7 cellular contexts compared by ENCODE assay signal in genomic region chr12:14769462-14769836, GRCh38. TPM values are rescaled to one million over a fixed set of nuclear protein-coding genes. Genes with fewer than 3 reads are reported as not detected.
DNase-seq lines count a peak whose midpoint lies in the region; ATAC-seq, FAIRE-seq and TF ChIP-seq lines count a peak whose summit lies in the region.

No MANE protein-coding gene starts in this region.

- H3K9me3 ChIP-seq in pancreas = no peaks in the 10 kb centered on the region

- peaks cover 12% of the 10 kb centered on the region for H3K9me3 Mint-ChIP-seq in HFFc6
- H3K9me3 Mint-ChIP-seq in T-helper 2 cell treated with Interferon-gamma antibody and Interleukin-4, amounts not matched to agents 5 μg/mL and 100 μg/mL, for 36 hours = peaks cover 17% of the 10 kb centered on the region

- peaks cover 36% of the 10 kb centered on the region for H3K36me3 Mint-ChIP-seq in HFFc6 (ENCODE audit: low read depth)
- H3K36me3 Mint-ChIP-seq in T-helper 2 cell treated with Interferon-gamma antibody and Interleukin-4, amounts not matched to agents 5 μg/mL and 100 μg/mL, for 36 hours (ENCODE audit: low read depth) = peaks cover 49% of the 10 kb centered on the region

- peaks cover 0 to 4% (median 3%) of the 10 kb centered on the region in 3 donors for H3K4me1 ChIP-seq in pancreas

- peak; percentile 10 to 26 (median 20) for ATAC-seq in pancreas

- peak overlapping the region; percentile 93 for H3K4me3 Mint-ChIP-seq in HFFc6
- H3K4me3 Mint-ChIP-seq in T-helper 2 cell treated with Interferon-gamma antibody and Interleukin-4, amounts not matched to agents 5 μg/mL and 100 μg/mL, for 36 hours = peak overlapping the region; percentile 96

- DNase-seq in HFFc6 (no peak), foreskin fibroblast (peak; percentile 6 to 53), pancreas (peak in 5 of 6 donors; percentile 42 to 69 (median 62)), germinal center (ENCODE audit: low spot score) (no peak)
- no peak for DNase-seq in T-helper 2 cell treated with Interferon-gamma antibody and Interleukin-4, amounts not matched to agents 5 μg/mL and 100 μg/mL, for 36 hours (ENCODE audit: low spot score)
- DNase-seq in activated CD4-positive, alpha-beta T cell treated with anti-CD3 and anti-CD28 coated beads, Interleukin-2, amount 50 U/mL, for 48 hours = no peak

- H3K27ac ChIP-seq in pancreas = peak overlapping the region; percentile 92 to 99 (median 94)

- no peak for FAIRE-seq in pancreas (lab: Jason Lieb, UNC)

- peaks cover 30% of the 10 kb centered on the region for H3K4me1 Mint-ChIP-seq in HFFc6 (ENCODE audit: low read depth)
- peaks cover 31% of the 10 kb centered on the region for H3K4me1 Mint-ChIP-seq in T-helper 2 cell treated with Interferon-gamma antibody and Interleukin-4, amounts not matched to agents 5 μg/mL and 100 μg/mL, for 36 hours (ENCODE audit: low read depth)

- H3K27me3 Mint-ChIP-seq in HFFc6 (ENCODE audit: insufficient read depth) = peaks cover 14% of the 10 kb centered on the region
- H3K27me3 Mint-ChIP-seq in T-helper 2 cell treated with Interferon-gamma antibody and Interleukin-4, amounts not matched to agents 5 μg/mL and 100 μg/mL, for 36 hours (ENCODE audit: low read depth) = no peaks in the 10 kb centered on the region

- H3K36me3 ChIP-seq in pancreas = no peaks in the 10 kb centered on the region

- peak; percentile 33; the same call in 1 of the 3 replicates for TF ChIP-seq CTCF in GM12872 (IDR thresholded peaks at IDR 0.05; ENCODE audit: insufficient read depth, low read depth, low read length)
- TF ChIP-seq CTCF in HFFc6 (IDR thresholded peaks at IDR 0.05) = no peak
- TF ChIP-seq CTCF in foreskin fibroblast (IDR thresholded peaks at IDR 0.05; ENCODE audit: low read depth, low read length) = no peak
- no peak for TF ChIP-seq CTCF in pancreas (IDR thresholded peaks at IDR 0.05)

- intact Hi-C loops in pancreas (cut with DNase I) = no loop called here

- H3K27ac Mint-ChIP-seq in HFFc6 = peak overlapping the region; percentile 95
- peak overlapping the region; percentile 98 for H3K27ac Mint-ChIP-seq in T-helper 2 cell treated with Interferon-gamma antibody and Interleukin-4, amounts not matched to agents 5 μg/mL and 100 μg/mL, for 36 hours

- H3K27me3 ChIP-seq in pancreas = no peaks in the 10 kb centered on the region

- H3K4me3 ChIP-seq in foreskin fibroblast (ENCODE audit: low read depth in 1 of 2, low read length in 2 of 2) (peak overlapping the region; percentile 76 to 87), pancreas (peak overlapping the region; percentile 64 to 85 (median 70))

- 1 to 2% methylated on average over 19 of the region's 19 CpGs for WGBS in pancreas, 2 donors

RNA-seq across cellular contexts. Expression of gene WBP11, which starts 33.8 kb away (rescaled TPM):
- 10 to 100 TPM; 50.5 to 69.0 (median 60.8) TPM for total RNA-seq in HFFc6 (2021; fragmentation: NEBNext Ultra II Directional; extraction: Animal tissue kit (Norgen Biotek cat#: 25700))
- total RNA-seq in pancreas = 10 to 100 TPM; 12.5 to 28.5 (median 23.2) TPM
- polyA plus RNA-seq in pancreas = 10 to 100 TPM in 1 of 2 donors, 1 to 10 TPM in 1; 7.9 to 14.6 TPM

RNA-seq across cellular contexts. Expression of gene C12orf60, which starts 34.0 kb away (rescaled TPM):
- total RNA-seq in HFFc6 (2021; fragmentation: NEBNext Ultra II Directional; extraction: Animal tissue kit (Norgen Biotek cat#: 25700)) = under 1 TPM; 0.38 to 0.83 (median 0.64) TPM
- 1 to 10 TPM in 1 of 6 donors, under 1 TPM in 5; 0.28 to 1.0 (median 0.54) TPM for total RNA-seq in pancreas
- under 1 TPM; 0.72 to 0.89 TPM for polyA plus RNA-seq in pancreas

RNA-seq across cellular contexts. Expression of gene SMCO3, which starts 44.5 kb away (rescaled TPM):
- under 1 TPM; 0.07 to 0.26 (median 0.13) TPM for total RNA-seq in HFFc6 (2021; fragmentation: NEBNext Ultra II Directional; extraction: Animal tissue kit (Norgen Biotek cat#: 25700))
- total RNA-seq in pancreas = under 1 TPM in 3 of 6 donors, not detected in 3; 0.12 to 0.19 (median 0.15) TPM
- under 1 TPM; 0.21 to 0.30 TPM for polyA plus RNA-seq in pancreas

Comparison
In these comparisons a context has a peak if more than half of its experiments do, and no peak if none do; other contexts are left out.
1. DNase-seq: peak in foreskin fibroblast (2 of 2) and pancreas (5 of 6); none in HFFc6 (single experiment), T-helper 2 cell treated with Interferon-gamma antibody and Interleukin-4, amounts not matched to agents 5 μg/mL and 100 μg/mL, for 36 hours (single experiment), germinal center (single experiment) and activated CD4-positive, alpha-beta T cell treated with anti-CD3 and anti-CD28 coated beads, Interleukin-2, amount 50 U/mL, for 48 hours (0 of 2).